In genomic region chr3:130839815-130840214, GRCh38 we compare ENCODE assay signal across 10 cellular contexts. TPM values are rescaled to one million over a fixed set of nuclear protein-coding genes. Genes with fewer than 3 reads are reported as not detected.
DNase-seq lines count a peak whose midpoint lies in the region; ATAC-seq and TF ChIP-seq lines count a peak whose summit lies in the region.
"Had no signal": no experiment of that assay in that cellular context is flagged by ENCODE, and none has a peak within 500 bp of the region (broad histone marks: within the 10 kb centered on the region; RNA-seq: fewer than 3 reads in every experiment).

No MANE protein-coding gene starts in this region.

- peak overlapping the region; percentile 16 to 64 (median 56); a peak in 17 of 22 replicates for H3K4me2 ChIP-seq in BLaER1 treated with 17β-estradiol and CSF1 and Interleukin-3, amounts not matched to agents 10 nM and 100 nM

- no peak overlapping the region for H3K4me3 Mint-ChIP-seq in endothelial cell (ENCODE audit: unreplicated experiment)
- H3K4me3 Mint-ChIP-seq in activated naive CD8-positive, alpha-beta T cell treated with anti-CD3 and anti-CD28 coated beads for 36 hours, result no peak overlapping the region

- H3K27ac Mint-ChIP-seq in endothelial cell (ENCODE audit: unreplicated experiment), result no peak overlapping the region
- no peak overlapping the region for H3K27ac Mint-ChIP-seq in activated naive CD8-positive, alpha-beta T cell treated with anti-CD3 and anti-CD28 coated beads for 36 hours

- H3K9me3 Mint-ChIP-seq in endothelial cell (ENCODE audit: unreplicated experiment), result no peaks in the 10 kb centered on the region
- no peaks in the 10 kb centered on the region for H3K9me3 Mint-ChIP-seq in activated naive CD8-positive, alpha-beta T cell treated with anti-CD3 and anti-CD28 coated beads for 36 hours

- H3K4me1 ChIP-seq in BLaER1 treated with 17β-estradiol and CSF1 and Interleukin-3, amounts not matched to agents 10 nM and 100 nM, result peaks cover 14 to 25% (median 16%) of the 10 kb centered on the region in 10 experiments
- H3K4me1 ChIP-seq: SJSA1 had no signal

- peak overlapping the region in 1 of 11 experiments; percentile 39; a peak in 1 of 22 replicates for H3K27ac ChIP-seq in BLaER1 treated with 17β-estradiol and CSF1 and Interleukin-3, amounts not matched to agents 10 nM and 100 nM
- H3K27ac ChIP-seq: SJSA1 had no signal

- no peak overlapping the region for H3K4me3 ChIP-seq in BLaER1 treated with 17β-estradiol and CSF1 and Interleukin-3, amounts not matched to agents 10 nM and 100 nM
- H3K4me3 ChIP-seq: SJSA1 had no signal

- no peaks in the 10 kb centered on the region for H4K20me1 ChIP-seq in BLaER1 treated with 17β-estradiol and CSF1 and Interleukin-3, amounts not matched to agents 10 nM and 100 nM

- TF ChIP-seq CTCF in endothelial cell (IDR thresholded peaks at IDR 0.05; ENCODE audit: unreplicated experiment), result no peak

- H3K27me3 Mint-ChIP-seq in endothelial cell (ENCODE audit: unreplicated experiment), result peaks cover 1% of the 10 kb centered on the region
- H3K27me3 Mint-ChIP-seq in activated naive CD8-positive, alpha-beta T cell treated with anti-CD3 and anti-CD28 coated beads for 36 hours, result peaks cover 9% of the 10 kb centered on the region

- no peaks in the 10 kb centered on the region for H3K36me3 Mint-ChIP-seq in endothelial cell (ENCODE audit: low read depth, unreplicated experiment)
- no peaks in the 10 kb centered on the region for H3K36me3 Mint-ChIP-seq in activated naive CD8-positive, alpha-beta T cell treated with anti-CD3 and anti-CD28 coated beads for 36 hours

- peak; percentile 68 for DNase-seq in NCI-H446 treated with DMSO at 0.1 percent for 48 hours (lab: John Stamatoyannopoulos, UW)
- DNase-seq in endothelial cell (ENCODE audit: low spot score), result no peak
- DNase-seq in activated naive CD8-positive, alpha-beta T cell treated with anti-CD3 and anti-CD28 coated beads for 36 hours, result no peak
- DNase-seq in activated effector memory CD4-positive, alpha-beta T cell treated with anti-CD3 and anti-CD28 coated beads, Interleukin-2, amount 50 U/mL, for 16 hours, result no peak
- DNase-seq in amygdala (lab: John Stamatoyannopoulos, UW), result no peak
- DNase-seq: HCEC 1CT had no signal

- H3K9ac ChIP-seq in BLaER1 treated with 17β-estradiol and CSF1 and Interleukin-3, amounts not matched to agents 10 nM and 100 nM, result no peak overlapping the region

- no peaks in the 10 kb centered on the region for H3K4me1 Mint-ChIP-seq in endothelial cell (ENCODE audit: unreplicated experiment)
- peaks cover 1% of the 10 kb centered on the region for H3K4me1 Mint-ChIP-seq in activated naive CD8-positive, alpha-beta T cell treated with anti-CD3 and anti-CD28 coated beads for 36 hours

- no peaks in the 10 kb centered on the region for H3K9me3 ChIP-seq in BLaER1 treated with 17β-estradiol and CSF1 and Interleukin-3, amounts not matched to agents 10 nM and 100 nM (replicated peaks in 1 of 11)
- H3K9me3 ChIP-seq: SJSA1 had no signal

- H3K27me3 ChIP-seq in BLaER1 treated with 17β-estradiol and CSF1 and Interleukin-3, amounts not matched to agents 10 nM and 100 nM, result no peaks in the 10 kb centered on the region

- H3K36me3 ChIP-seq in BLaER1 treated with 17β-estradiol and CSF1 and Interleukin-3, amounts not matched to agents 10 nM and 100 nM, result no peaks in the 10 kb centered on the region
- H3K36me3 ChIP-seq: SJSA1 had no signal

- ATAC-seq in GM19397 (IDR thresholded peaks at IDR 0.05; ENCODE audit: unreplicated experiment) (peak; percentile 61), HG03196 (IDR thresholded peaks at IDR 0.05; ENCODE audit: unreplicated experiment) (peak; percentile 52)

RNA-seq across cellular contexts. Expression of gene ATP2C1, which starts 54.1 kb away (rescaled TPM):
- 102 TPM for total RNA-seq in endothelial cell (ENCODE audit: unreplicated experiment)
- 10 to 100 TPM; 48.8 to 53.2 TPM for total RNA-seq in activated naive CD8-positive, alpha-beta T cell treated with anti-CD3 and anti-CD28 coated beads for 36 hours
